ENCODE assay signal across 13 cellular contexts in genomic region chr12:90253142-90253541, GRCh38.
DNase-seq lines count a peak whose midpoint lies in the region; ATAC-seq and TF ChIP-seq lines count a peak whose summit lies in the region.
"Had no signal": no experiment of that assay in that cellular context is flagged by ENCODE, and none has a peak within 500 bp of the region (broad histone marks: within the 10 kb centered on the region; RNA-seq: fewer than 3 reads in every experiment).

No MANE protein-coding gene starts in this region.

- DNase-seq in NOMO-1 treated with dmso at 0.1 percent for 144 hours (lab: John Stamatoyannopoulos, UW; ENCODE audit: unreplicated experiment) (peak; percentile 28), glutamatergic neuron (no peak), testis (no peak), NCI-H345 (lab: John Stamatoyannopoulos, UW) (no peak), neural progenitor cell (ENCODE audit: low spot score) (no peak)
- no peak for DNase-seq in activated T-helper 2 cell treated with anti-CD3 and anti-CD28 coated beads, Interferon-gamma antibody, Interleukin-2, Interleukin-4, amounts not matched to agents 10 μg/mL and 5 μg/mL and 100 μg/mL, durations not matched to agents 14 hours and 24 hours and 36 hours (ENCODE audit: low spot score)

- no peaks in the 10 kb centered on the region for H3K79me2 ChIP-seq in DOHH2 (ENCODE audit: control insufficient read depth, low read length)
- no peaks in the 10 kb centered on the region for H3K79me2 ChIP-seq in neural progenitor cell (ENCODE audit: low read depth)

- H3K4me2 ChIP-seq in DOHH2 (ENCODE audit: low read length) (peak overlapping the region; percentile 44), neural progenitor cell (no peak overlapping the region)

- H3K27me3 Mint-ChIP-seq in glutamatergic neuron (ENCODE audit: unreplicated experiment) (peaks cover 6% of the 10 kb centered on the region), neural progenitor cell (ENCODE audit: insufficient read depth, low read depth) (peaks cover 2% of the 10 kb centered on the region)
- no peaks in the 10 kb centered on the region for H3K27me3 Mint-ChIP-seq in activated T-helper 2 cell treated with anti-CD3 and anti-CD28 coated beads, Interferon-gamma antibody, Interleukin-2, Interleukin-4, amounts not matched to agents 10 μg/mL and 5 μg/mL and 100 μg/mL, durations not matched to agents 14 hours and 24 hours and 36 hours (ENCODE audit: low read depth)
- H3K27me3 Mint-ChIP-seq: central memory CD8-positive, alpha-beta T cell; T-helper 17 cell had no signal

- H3K4me3 Mint-ChIP-seq in glutamatergic neuron (ENCODE audit: unreplicated experiment) (peak overlapping the region; percentile 67), neural progenitor cell (no peak overlapping the region)
- no peak overlapping the region for H3K4me3 Mint-ChIP-seq in activated T-helper 2 cell treated with anti-CD3 and anti-CD28 coated beads, Interferon-gamma antibody, Interleukin-2, Interleukin-4, amounts not matched to agents 10 μg/mL and 5 μg/mL and 100 μg/mL, durations not matched to agents 14 hours and 24 hours and 36 hours (ENCODE audit: low read depth)
- H3K4me3 Mint-ChIP-seq: central memory CD8-positive, alpha-beta T cell; mesothelial cell of epicardium; stimulated activated naive CD8-positive, alpha-beta T cell treated with anti-CD3 and anti-CD28 coated beads, Interleukin-15, Interleukin-2, amounts not matched to agents 100 ng/mL and 50 ng/mL, for 24 hours; T-helper 17 cell had no signal

- H3K4me1 ChIP-seq in DOHH2 (ENCODE audit: control insufficient read depth, low read length) (peaks cover 17% of the 10 kb centered on the region), testis (peaks cover 5% of the 10 kb centered on the region), neural progenitor cell (no peaks in the 10 kb centered on the region)

- H3K9me3 Mint-ChIP-seq in glutamatergic neuron (ENCODE audit: unreplicated experiment) (peaks cover 12% of the 10 kb centered on the region), neural progenitor cell (no peaks in the 10 kb centered on the region)
- no peaks in the 10 kb centered on the region for H3K9me3 Mint-ChIP-seq in activated T-helper 2 cell treated with anti-CD3 and anti-CD28 coated beads, Interferon-gamma antibody, Interleukin-2, Interleukin-4, amounts not matched to agents 10 μg/mL and 5 μg/mL and 100 μg/mL, durations not matched to agents 14 hours and 24 hours and 36 hours
- H3K9me3 Mint-ChIP-seq: activated naive CD8-positive, alpha-beta T cell treated with anti-CD3 and anti-CD28 coated beads, Interleukin-2, amount 10 ng/mL, durations not matched to agents 7 days and 5 days; central memory CD8-positive, alpha-beta T cell; stimulated activated naive CD8-positive, alpha-beta T cell treated with anti-CD3 and anti-CD28 coated beads, Interleukin-15, Interleukin-2, amounts not matched to agents 100 ng/mL and 50 ng/mL, for 24 hours had no signal

- H3K4me3 ChIP-seq in DOHH2 (ENCODE audit: low read length) (no peak overlapping the region), testis (no peak overlapping the region), neural progenitor cell (no peak overlapping the region)

- H3K36me3 Mint-ChIP-seq in glutamatergic neuron (ENCODE audit: unreplicated experiment) (no peaks in the 10 kb centered on the region), neural progenitor cell (no peaks in the 10 kb centered on the region)
- H3K36me3 Mint-ChIP-seq in activated T-helper 2 cell treated with anti-CD3 and anti-CD28 coated beads, Interferon-gamma antibody, Interleukin-2, Interleukin-4, amounts not matched to agents 10 μg/mL and 5 μg/mL and 100 μg/mL, durations not matched to agents 14 hours and 24 hours and 36 hours (ENCODE audit: low read depth), result no peaks in the 10 kb centered on the region
- H3K36me3 Mint-ChIP-seq: activated naive CD8-positive, alpha-beta T cell treated with anti-CD3 and anti-CD28 coated beads, Interleukin-2, amount 10 ng/mL, durations not matched to agents 7 days and 5 days; mesothelial cell of epicardium had no signal

- H2AFZ ChIP-seq in neural progenitor cell (replicated peaks), result no peak overlapping the region

- H3K9me3 ChIP-seq in DOHH2 (ENCODE audit: control insufficient read depth, insufficient read depth, low read length) (no peaks in the 10 kb centered on the region), testis (no peaks in the 10 kb centered on the region), neural progenitor cell (ENCODE audit: low read depth) (no peaks in the 10 kb centered on the region)

- no peak for TF ChIP-seq POLR2A in testis (IDR thresholded peaks at IDR 0.05)

- H3K9ac ChIP-seq in neural progenitor cell, result no peak overlapping the region

- H3K27me3 ChIP-seq in DOHH2 (ENCODE audit: control insufficient read depth, low read length) (no peaks in the 10 kb centered on the region; the same call in 1 of the 2 replicates), testis (no peaks in the 10 kb centered on the region), neural progenitor cell (no peaks in the 10 kb centered on the region)

- H3K27ac ChIP-seq in DOHH2 (ENCODE audit: low read depth, low read length) (no peak overlapping the region), testis (no peak overlapping the region), neural progenitor cell (no peak overlapping the region)

- H3K9me2 ChIP-seq in DOHH2 (replicated peaks; ENCODE audit: control insufficient read depth, low read length), result no peaks in the 10 kb centered on the region

- no peaks in the 10 kb centered on the region for H3K36me3 ChIP-seq in DOHH2 (ENCODE audit: control insufficient read depth, low read length)
- no peaks in the 10 kb centered on the region for H3K36me3 ChIP-seq in testis (ENCODE audit: low read depth, missing control alignments)
- H3K36me3 ChIP-seq in neural progenitor cell, result no peaks in the 10 kb centered on the region

- H4K20me1 ChIP-seq in DOHH2 (ENCODE audit: control insufficient read depth, insufficient read depth, low read depth, low read length), result no peaks in the 10 kb centered on the region
- H4K20me1 ChIP-seq in neural progenitor cell (ENCODE audit: low read depth), result no peaks in the 10 kb centered on the region

- 79 to 82% methylated on average over 5 of the region's 5 CpGs for WGBS in testis, 2 donors

- intact Hi-C loops in activated T-helper 2 cell treated with anti-CD3 and anti-CD28 coated beads, Interferon-gamma antibody, Interleukin-2, Interleukin-4, amounts not matched to agents 10 μg/mL and 5 μg/mL and 100 μg/mL, durations not matched to agents 14 hours and 24 hours and 36 hours (cut with micrococcal nuclease), result loop anchor here (10.0 kb wide), 1 partner anchor 688 kb away; no protein-coding TSS in a partner anchor
- intact Hi-C loops in testis (cut with DNase I; ENCODE audit: low total_unique reads), result no loop called here

- ATAC-seq in HG02943 (IDR thresholded peaks at IDR 0.05; ENCODE audit: low read depth, unreplicated experiment), result peak; percentile 35

- TF ChIP-seq CTCF in DOHH2 (IDR thresholded peaks at IDR 0.05; ENCODE audit: low read depth, low read length, poor library complexity, severe bottlenecking) (no peak), glutamatergic neuron (IDR thresholded peaks at IDR 0.05; ENCODE audit: partially characterized antibody, unreplicated experiment) (no peak), testis (IDR thresholded peaks at IDR 0.05) (no peak), neural progenitor cell (IDR thresholded peaks at IDR 0.05) (no peak)

- H3K27ac Mint-ChIP-seq in glutamatergic neuron (ENCODE audit: unreplicated experiment) (peak overlapping the region; percentile 98), neural progenitor cell (no peak overlapping the region)
- no peak overlapping the region for H3K27ac Mint-ChIP-seq in activated T-helper 2 cell treated with anti-CD3 and anti-CD28 coated beads, Interferon-gamma antibody, Interleukin-2, Interleukin-4, amounts not matched to agents 10 μg/mL and 5 μg/mL and 100 μg/mL, durations not matched to agents 14 hours and 24 hours and 36 hours
- H3K27ac Mint-ChIP-seq: activated naive CD8-positive, alpha-beta T cell treated with anti-CD3 and anti-CD28 coated beads, Interleukin-2, amount 10 ng/mL, durations not matched to agents 7 days and 5 days; mesothelial cell of epicardium; stimulated activated naive CD8-positive, alpha-beta T cell treated with anti-CD3 and anti-CD28 coated beads, Interleukin-15, Interleukin-2, amounts not matched to agents 100 ng/mL and 50 ng/mL, for 24 hours; T-helper 17 cell had no signal

- H3F3A ChIP-seq in DOHH2 (ENCODE audit: control insufficient read depth, insufficient read depth) (0 out of 2 replicates have a peak, but pooled peaks cover 2% of the 10 kb centered on the region), neural progenitor cell (ENCODE audit: low read depth) (no peaks in the 10 kb centered on the region)

- H3K4me1 Mint-ChIP-seq in glutamatergic neuron (ENCODE audit: low read depth, unreplicated experiment) (peaks cover 46% of the 10 kb centered on the region), neural progenitor cell (no peaks in the 10 kb centered on the region)
- peaks cover 7% of the 10 kb centered on the region for H3K4me1 Mint-ChIP-seq in activated T-helper 2 cell treated with anti-CD3 and anti-CD28 coated beads, Interferon-gamma antibody, Interleukin-2, Interleukin-4, amounts not matched to agents 10 μg/mL and 5 μg/mL and 100 μg/mL, durations not matched to agents 14 hours and 24 hours and 36 hours (ENCODE audit: low read depth)
